ENCODE assay signal across 20 cellular contexts in the genomic region with DNA sequence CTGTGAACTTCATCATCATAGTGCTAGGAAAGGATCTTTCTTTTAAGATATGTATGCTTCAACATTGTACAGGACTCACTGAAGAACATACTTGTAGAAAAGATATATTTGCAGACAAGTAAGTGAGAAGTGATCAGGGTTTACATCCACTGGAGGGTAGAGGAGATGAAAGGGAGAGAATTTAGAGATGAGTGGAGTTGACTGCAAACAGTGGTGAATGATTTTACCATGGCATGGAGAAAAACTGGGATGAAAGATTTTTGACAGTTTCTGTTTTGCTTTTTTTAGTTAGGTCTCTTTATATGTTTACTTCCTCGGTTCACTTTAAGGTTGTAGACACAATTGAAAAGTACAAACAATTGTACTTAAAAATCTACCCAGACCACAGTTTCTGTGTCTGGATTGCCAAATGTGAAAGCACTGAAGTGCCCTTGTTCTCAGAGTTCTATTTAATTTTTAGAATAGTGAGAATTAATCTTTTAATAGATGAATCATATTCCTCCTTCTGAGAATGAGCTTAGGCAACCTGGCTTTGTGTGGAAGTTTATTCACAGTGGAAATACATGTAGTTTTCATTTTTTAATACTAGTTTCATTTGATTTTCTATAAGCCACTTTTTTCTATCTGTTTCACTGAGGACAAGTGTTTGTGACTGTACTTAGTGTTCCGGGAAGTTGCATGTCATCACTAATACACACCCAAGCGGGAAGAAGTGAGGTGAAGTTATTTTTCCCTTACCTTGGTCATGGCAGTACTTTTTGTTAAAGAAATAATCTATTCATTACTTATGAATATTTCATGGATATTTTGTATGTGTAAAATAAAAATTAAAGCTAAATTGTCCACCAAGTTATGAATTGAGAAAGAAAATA. TPM values are rescaled to one million over a fixed set of nuclear protein-coding genes. Genes with fewer than 3 reads are reported as not detected.
A peak's percentile ranks its signal among the peaks of the same experiment; 100 is the strongest.
DNase-seq lines count a peak whose midpoint lies in the region; ATAC-seq and TF ChIP-seq lines count a peak whose summit lies in the region.
"Had no signal": no experiment of that assay in that cellular context is flagged by ENCODE, and none has a peak within 500 bp of the region (broad histone marks: within the 10 kb centered on the region; RNA-seq: fewer than 3 reads in every experiment).

No MANE protein-coding gene starts in this region.

- no peaks in the 10 kb centered on the region for H3F3A ChIP-seq in OCI-LY1 (ENCODE audit: insufficient read depth, low read length)

- POLR2A ChIA-PET in activated CD4-positive, alpha-beta T cell treated with anti-CD3 and anti-CD28 coated beads for 36 hours (lab: Charles Lee): interaction anchor here (0.5 to 1.0 kb wide), 4 partner anchors 9 to 1038 kb away, joined by 3 to 6 read pairs (median 3); no protein-coding TSS in a partner anchor
- POLR2A ChIA-PET in activated naive CD8-positive, alpha-beta T cell treated with anti-CD3 and anti-CD28 coated beads, Interleukin-2, amount 10 ng/mL, durations not matched to agents 7 days and 5 days (lab: Charles Lee): interaction anchor here (1.0 to 2.4 kb wide), 3 partner anchors 34 to 1064 kb away, joined by 3 to 6 read pairs (median 4); a partner anchor contains a TSS

- no peaks in the 10 kb centered on the region for H3K36me3 ChIP-seq in OCI-LY1 (ENCODE audit: insufficient read depth, low read length)
- no peaks in the 10 kb centered on the region for H3K36me3 ChIP-seq in brain microvascular endothelial cell (replicated peaks)
- H3K36me3 ChIP-seq: stomach had no signal

- peaks cover 9% of the 10 kb centered on the region for H3K4me1 ChIP-seq in OCI-LY1 (ENCODE audit: insufficient read depth, low read length, severe bottlenecking)
- H3K4me1 ChIP-seq: stomach had no signal

- in situ Hi-C loops in brain microvascular endothelial cell (cut with HindIII; ENCODE audit: low pct_ligation_motif_present, low sequenced_read_pairs): no loop called here

- peaks cover 23% of the 10 kb centered on the region for H3K36me3 Mint-ChIP-seq in activated CD4-positive, alpha-beta T cell treated with anti-CD3 and anti-CD28 coated beads for 36 hours (ENCODE audit: low read depth)
- H3K36me3 Mint-ChIP-seq in activated naive CD8-positive, alpha-beta T cell treated with anti-CD3 and anti-CD28 coated beads, Interleukin-2, amount 10 ng/mL, durations not matched to agents 7 days and 5 days: peaks cover 22% of the 10 kb centered on the region
- H3K36me3 Mint-ChIP-seq in natural killer cell treated with Interleukin-12 subunit alpha and Interleukin-12 subunit beta and Interleukin-15 and Interleukin-18, amount 100 ng/mL, for 72 hours: peaks cover 16% of the 10 kb centered on the region

- H3K9me3 Mint-ChIP-seq in activated CD4-positive, alpha-beta T cell treated with anti-CD3 and anti-CD28 coated beads for 36 hours (ENCODE audit: low read depth): no peaks in the 10 kb centered on the region
- H3K9me3 Mint-ChIP-seq in activated naive CD8-positive, alpha-beta T cell treated with anti-CD3 and anti-CD28 coated beads, Interleukin-2, amount 10 ng/mL, durations not matched to agents 7 days and 5 days: no peaks in the 10 kb centered on the region
- no peaks in the 10 kb centered on the region for H3K9me3 Mint-ChIP-seq in natural killer cell treated with Interleukin-12 subunit alpha and Interleukin-12 subunit beta and Interleukin-15 and Interleukin-18, amount 100 ng/mL, for 72 hours
- H3K9me3 Mint-ChIP-seq: H9 had no signal

- H3K9me3 ChIP-seq in OCI-LY1 (ENCODE audit: low read length): no peaks in the 10 kb centered on the region
- H3K9me3 ChIP-seq: stomach had no signal

- ATAC-seq in activated CD4-positive, alpha-beta T cell treated with anti-CD3 and anti-CD28 coated beads for 36 hours: peak; percentile 14
- ATAC-seq in activated naive CD8-positive, alpha-beta T cell treated with anti-CD3 and anti-CD28 coated beads, Interleukin-2, amount 10 ng/mL, durations not matched to agents 7 days and 5 days (ENCODE audit: low read depth): peak; percentile 13
- peak; percentile 25 to 39 for ATAC-seq in natural killer cell treated with Interleukin-12 subunit alpha and Interleukin-12 subunit beta and Interleukin-15 and Interleukin-18, amount 100 ng/mL, for 72 hours
- no peak for ATAC-seq in GM18511 (IDR thresholded peaks at IDR 0.05; ENCODE audit: unreplicated experiment)

- no peaks in the 10 kb centered on the region for H3K9me2 ChIP-seq in OCI-LY1 (ENCODE audit: low read depth, low read length)

- TF ChIP-seq CTCF in OCI-LY1 (IDR thresholded peaks at IDR 0.05; ENCODE audit: low read length) (no peak), brain microvascular endothelial cell (IDR thresholded peaks at IDR 0.05; ENCODE audit: low read depth, low read length, missing control alignments) (no peak)

- no peaks in the 10 kb centered on the region for H3K79me2 ChIP-seq in OCI-LY1 (ENCODE audit: insufficient read depth, low read length)

- H3K4me3 ChIP-seq in OCI-LY1 (ENCODE audit: low read depth, low read length, poor library complexity, severe bottlenecking): no peak overlapping the region
- H3K4me3 ChIP-seq in brain microvascular endothelial cell (ENCODE audit: low read depth, low read length): no peak overlapping the region
- H3K4me3 ChIP-seq: stomach had no signal

- CTCF ChIA-PET in activated CD4-positive, alpha-beta T cell treated with anti-CD3 and anti-CD28 coated beads for 36 hours (lab: Charles Lee): interaction anchor here (0.6 to 1.1 kb wide), 8 partner anchors 15 to 101 kb away, joined by 3 to 4 read pairs (median 3); no protein-coding TSS in a partner anchor

- H3K4me2 ChIP-seq in OCI-LY1 (ENCODE audit: low read length): no peak overlapping the region

- DNase-seq in activated CD4-positive, alpha-beta T cell treated with anti-CD3 and anti-CD28 coated beads for 36 hours: no peak
- DNase-seq in activated CD4-positive, alpha-beta T cell treated with anti-CD3 and anti-CD28 coated beads for 48 hours: no peak
- no peak for DNase-seq in activated naive CD8-positive, alpha-beta T cell treated with anti-CD3 and anti-CD28 coated beads, Interleukin-2, amount 10 ng/mL, durations not matched to agents 7 days and 5 days
- no peak for DNase-seq in natural killer cell treated with Interleukin-12 subunit alpha and Interleukin-12 subunit beta and Interleukin-15 and Interleukin-18, amount 100 ng/mL, for 72 hours (ENCODE audit: low spot score)
- DNase-seq in brain microvascular endothelial cell (no peak), amniotic stem cell (lab: John Stamatoyannopoulos, UW) (no peak)
- DNase-seq: DMS79, H9, hippocampal formation, KG1, NCI-H1048, NCI-H2081 treated with DMSO at 0.1 percent for 48 hours, NCI-H526, retina, stomach had no signal

- peak overlapping the region; percentile 96 for H3K27ac Mint-ChIP-seq in activated CD4-positive, alpha-beta T cell treated with anti-CD3 and anti-CD28 coated beads for 36 hours
- peak overlapping the region; percentile 94 for H3K27ac Mint-ChIP-seq in activated naive CD8-positive, alpha-beta T cell treated with anti-CD3 and anti-CD28 coated beads, Interleukin-2, amount 10 ng/mL, durations not matched to agents 7 days and 5 days
- peak overlapping the region; percentile 96 for H3K27ac Mint-ChIP-seq in natural killer cell treated with Interleukin-12 subunit alpha and Interleukin-12 subunit beta and Interleukin-15 and Interleukin-18, amount 100 ng/mL, for 72 hours

- H2AFZ ChIP-seq in OCI-LY1 (ENCODE audit: low read length): no peak overlapping the region

- intact Hi-C loops in activated CD4-positive, alpha-beta T cell treated with anti-CD3 and anti-CD28 coated beads for 36 hours (cut with DNase I, micrococcal nuclease): loop anchor here (1.0 to 10.0 kb wide), 10 partner anchors 78 to 1958 kb away; a partner anchor contains a TSS

- H3K9ac ChIP-seq in OCI-LY1 (ENCODE audit: low read length): no peak overlapping the region

- peak overlapping the region; percentile 59 for H3K4me3 Mint-ChIP-seq in activated CD4-positive, alpha-beta T cell treated with anti-CD3 and anti-CD28 coated beads for 36 hours
- H3K4me3 Mint-ChIP-seq in activated naive CD8-positive, alpha-beta T cell treated with anti-CD3 and anti-CD28 coated beads, Interleukin-2, amount 10 ng/mL, durations not matched to agents 7 days and 5 days: peak overlapping the region; percentile 77
- peak overlapping the region; percentile 79 for H3K4me3 Mint-ChIP-seq in natural killer cell treated with Interleukin-12 subunit alpha and Interleukin-12 subunit beta and Interleukin-15 and Interleukin-18, amount 100 ng/mL, for 72 hours
- H3K4me3 Mint-ChIP-seq: H9 had no signal

- H3K27me3 ChIP-seq in OCI-LY1 (ENCODE audit: insufficient read depth, low read length): no peaks in the 10 kb centered on the region
- H3K27me3 ChIP-seq in brain microvascular endothelial cell (replicated peaks): no peaks in the 10 kb centered on the region
- H3K27me3 ChIP-seq: stomach had no signal

- no peaks in the 10 kb centered on the region for H4K20me1 ChIP-seq in OCI-LY1 (ENCODE audit: insufficient read depth, low read length)

- H3K4me1 Mint-ChIP-seq in activated CD4-positive, alpha-beta T cell treated with anti-CD3 and anti-CD28 coated beads for 36 hours: peaks cover 62% of the 10 kb centered on the region
- peaks cover 54% of the 10 kb centered on the region for H3K4me1 Mint-ChIP-seq in activated naive CD8-positive, alpha-beta T cell treated with anti-CD3 and anti-CD28 coated beads, Interleukin-2, amount 10 ng/mL, durations not matched to agents 7 days and 5 days
- H3K4me1 Mint-ChIP-seq in natural killer cell treated with Interleukin-12 subunit alpha and Interleukin-12 subunit beta and Interleukin-15 and Interleukin-18, amount 100 ng/mL, for 72 hours (ENCODE audit: low read depth in 2 of 2): peaks cover 58 to 74% of the 10 kb centered on the region in 2 donors
- H3K4me1 Mint-ChIP-seq: H9 had no signal

- no peaks in the 10 kb centered on the region for H3K27me3 Mint-ChIP-seq in activated CD4-positive, alpha-beta T cell treated with anti-CD3 and anti-CD28 coated beads for 36 hours
- no peaks in the 10 kb centered on the region for H3K27me3 Mint-ChIP-seq in activated naive CD8-positive, alpha-beta T cell treated with anti-CD3 and anti-CD28 coated beads, Interleukin-2, amount 10 ng/mL, durations not matched to agents 7 days and 5 days
- no peaks in the 10 kb centered on the region for H3K27me3 Mint-ChIP-seq in natural killer cell treated with Interleukin-12 subunit alpha and Interleukin-12 subunit beta and Interleukin-15 and Interleukin-18, amount 100 ng/mL, for 72 hours

- H3K27ac ChIP-seq in OCI-LY1 (ENCODE audit: low read depth, low read length, poor library complexity, severe bottlenecking) (peak overlapping the region; percentile 2), brain microvascular endothelial cell (no peak overlapping the region)
- H3K27ac ChIP-seq: C4-2B had no signal

RNA-seq across cellular contexts. Expression of a gene that starts 1.8 kb away (rescaled TPM):
- 100 to 1,000 TPM in 1 of 2 experiments, 10 to 100 TPM in 1; 84.9 to 111 TPM for total RNA-seq in activated CD4-positive, alpha-beta T cell treated with anti-CD3 and anti-CD28 coated beads for 36 hours
- total RNA-seq in activated naive CD8-positive, alpha-beta T cell treated with anti-CD3 and anti-CD28 coated beads, Interleukin-2, amount 10 ng/mL, durations not matched to agents 7 days and 5 days: 100 to 1,000 TPM; 142 TPM
- 10 to 100 TPM; 21.3 to 66.1 TPM for total RNA-seq in natural killer cell treated with Interleukin-12 subunit alpha and Interleukin-12 subunit beta and Interleukin-15 and Interleukin-18, amount 100 ng/mL, for 72 hours
- total RNA-seq: chondrocyte, H9, kidney epithelial cell had no signal
